21 cellular contexts compared by ENCODE assay signal in genomic region chr5:141714542-141715303, GRCh38. TPM values are rescaled to one million over a fixed set of nuclear protein-coding genes. Genes with fewer than 3 reads are reported as not detected.
DNase-seq lines count a peak whose midpoint lies in the region; ATAC-seq, FAIRE-seq and TF ChIP-seq lines count a peak whose summit lies in the region.
"Had no signal": no experiment of that assay in that cellular context is flagged by ENCODE, and none has a peak within 500 bp of the region (broad histone marks: within the 10 kb centered on the region; RNA-seq: fewer than 3 reads in every experiment).

No MANE protein-coding gene starts in this region.

- peak; percentile 27 for FAIRE-seq in RCC 7860 (lab: Jason Lieb, UNC)
- FAIRE-seq: TTC549 had no signal

- H3K79me2 ChIP-seq in HCT116 (ENCODE audit: insufficient read depth, low read length) = no peaks in the 10 kb centered on the region

- no peaks in the 10 kb centered on the region for H3K36me3 Mint-ChIP-seq in Caco-2 (ENCODE audit: insufficient read depth, unreplicated experiment)

- peak overlapping the region; percentile 63 for H3K4me2 ChIP-seq in HCT116 (ENCODE audit: low read length)

- H3K27me3 ChIP-seq in Caco-2 (replicated peaks; ENCODE audit: control insufficient read depth, insufficient read depth, low read length) (no peaks in the 10 kb centered on the region), HCT116 (ENCODE audit: insufficient read depth, low read length) (no peaks in the 10 kb centered on the region)
- H3K27me3 ChIP-seq: testis had no signal

- no peaks in the 10 kb centered on the region for H3K9me3 ChIP-seq in Caco-2
- H3K9me3 ChIP-seq in HCT116 (ENCODE audit: control insufficient read depth in 1 of 2, insufficient read depth in 1 of 2, low read depth in 1 of 2, low read length in 2 of 2) = no peaks in the 10 kb centered on the region
- H3K9me3 ChIP-seq: gastroesophageal sphincter, testis had no signal

- H3K4me3 ChIP-seq in Caco-2 (ENCODE audit: low read depth, low read length) (no peak overlapping the region), HCT116 (replicated peaks in 1 of 2; ENCODE audit: low read depth in 1 of 2, low read length in 2 of 2) (0 out of 4 replicates have a peak overlapping the region, but pooled peaks of 1 of the 2 experiments have one; percentile 2), fibroblast of the aortic adventitia (ENCODE audit: low read depth, low read length) (no peak overlapping the region)
- H3K4me3 ChIP-seq: gastroesophageal sphincter, skin epidermis, testis had no signal

- TF ChIP-seq CTCF in Caco-2 (IDR thresholded peaks at IDR 0.05; ENCODE audit: insufficient read depth in 1 of 2, low read depth in 1 of 2, low read length in 1 of 2, severe bottlenecking in 1 of 2, unreplicated experiment in 1 of 2) (no peak), HCT116 (IDR thresholded peaks at IDR 0.05 in 2 of 3, conservative IDR thresholded peaks at IDR 0.05 in 1 of 3; ENCODE audit: borderline replicate concordance in 1 of 3, insufficient read depth in 1 of 3, low read depth in 2 of 3, low read length in 2 of 3) (no peak), fibroblast of the aortic adventitia (IDR thresholded peaks at IDR 0.05; ENCODE audit: insufficient read depth, low read length) (no peak), GM10248 (IDR thresholded peaks at IDR 0.05; ENCODE audit: control extremely low read depth, extremely low read depth, low read depth, missing control alignments) (no peak)

- no peak overlapping the region for H3K27ac ChIP-seq in HCT116 (ENCODE audit: low read depth, low read length)
- H3K27ac ChIP-seq: skin epidermis, testis had no signal

- H3K27ac Mint-ChIP-seq in Caco-2 (ENCODE audit: unreplicated experiment) = peak overlapping the region; percentile 38
- H3K27ac Mint-ChIP-seq: activated CD4-positive, alpha-beta T cell treated with anti-CD3 and anti-CD28 coated beads, Interleukin-2, amount 10 ng/mL, durations not matched to agents 24 days and 14 days; nephron; progenitor cell of endocrine pancreas had no signal

- CTCF ChIA-PET in Caco-2 (lab: Charles Lee) = interaction anchor here (0.7 to 1.4 kb wide), 7 partner anchors 21 to 254 kb away, joined by 3 to 6 read pairs (median 4); partner anchors contain the start of gene RNF14
- CTCF ChIA-PET in HCT116 (lab: Charles Lee) = interaction anchor here (1.2 kb wide), 1 partner anchor 245 kb away, joined by 4 read pairs; no protein-coding TSS in a partner anchor
- CTCF ChIA-PET in GM10248 (lab: Yijun Ruan, JAX) = interaction anchor here (0.9 to 3.0 kb wide), 5 partner anchors 15 to 433 kb away, joined by 3 to 9 read pairs (median 3); no protein-coding TSS in a partner anchor

- no peaks in the 10 kb centered on the region for H4K20me1 ChIP-seq in HCT116 (ENCODE audit: insufficient read depth)

- BruUV-seq in Caco-2 (replicated peaks; lab: Mats Ljungman, UMichigan) (no TSS peak), HCT116 (replicated peaks; lab: Mats Ljungman, UMichigan) (no TSS peak)

- H3K4me1 ChIP-seq in Caco-2 (peaks cover 40% of the 10 kb centered on the region), HCT116 (ENCODE audit: control insufficient read depth in 1 of 2, insufficient read depth in 2 of 2, low read length in 2 of 2) (peaks cover 22 to 38% of the 10 kb centered on the region in 2 experiments)
- H3K4me1 ChIP-seq: gastroesophageal sphincter, testis had no signal

- no peak overlapping the region for H3K9ac ChIP-seq in HCT116 (ENCODE audit: low read length)

- H3K9me3 Mint-ChIP-seq in Caco-2 (ENCODE audit: unreplicated experiment) = no peaks in the 10 kb centered on the region
- H3K9me3 Mint-ChIP-seq: activated CD4-positive, alpha-beta T cell treated with anti-CD3 and anti-CD28 coated beads, Interleukin-2, amount 10 ng/mL, durations not matched to agents 24 days and 14 days; nephron had no signal

- no peak for TF ChIP-seq RAD21 in HCT116 (IDR thresholded peaks at IDR 0.05; ENCODE audit: low read depth)

- H3K9me2 ChIP-seq in HCT116 (ENCODE audit: insufficient read depth) = no peaks in the 10 kb centered on the region

- RAD21 ChIA-PET in HCT116 (lab: Charles Lee; ENCODE audit: low non-redundant PET in 1 of 2, low total read pairs in 2 of 2, uncharacterized antibody in 2 of 2, unreplicated experiment in 2 of 2) = no interaction called here

- no peak overlapping the region for H3K4me3 Mint-ChIP-seq in Caco-2 (ENCODE audit: unreplicated experiment)
- H3K4me3 Mint-ChIP-seq: activated CD4-positive, alpha-beta T cell treated with anti-CD3 and anti-CD28 coated beads, Interleukin-2, amount 10 ng/mL, durations not matched to agents 24 days and 14 days; nephron had no signal

- TF ChIP-seq POLR2A in HCT116 (IDR thresholded peaks at IDR 0.05; ENCODE audit: borderline replicate concordance, extremely low read depth, insufficient read depth, insufficient read length) = no peak

- H3K36me3 ChIP-seq in Caco-2 (ENCODE audit: control insufficient read depth, insufficient read depth, low read length) (no peaks in the 10 kb centered on the region), HCT116 (ENCODE audit: control insufficient read depth in 1 of 2, insufficient read depth in 2 of 2, low read length in 2 of 2) (no peaks in the 10 kb centered on the region)
- H3K36me3 ChIP-seq: gastroesophageal sphincter had no signal

- peaks cover 28% of the 10 kb centered on the region for H3K4me1 Mint-ChIP-seq in Caco-2 (ENCODE audit: low read depth, unreplicated experiment)
- H3K4me1 Mint-ChIP-seq: activated CD4-positive, alpha-beta T cell treated with anti-CD3 and anti-CD28 coated beads, Interleukin-2, amount 10 ng/mL, durations not matched to agents 24 days and 14 days; nephron had no signal

- POLR2A ChIA-PET in Caco-2 (lab: Charles Lee) (no interaction called here), HCT116 (lab: Charles Lee) (no interaction called here), GM10248 (lab: Yijun Ruan, JAX) (no interaction called here)

- peak; percentile 87 for ATAC-seq in HCT116

- peak overlapping the region; percentile 6 for H2AFZ ChIP-seq in HCT116 (ENCODE audit: low read depth, low read length, poor library complexity, severe bottlenecking)

- intact Hi-C loops in Caco-2 (cut with micrococcal nuclease; ENCODE audit: unreplicated experiment) (loop anchor here (1.0 kb wide), 1 partner anchor 9 kb away; no protein-coding TSS in a partner anchor), HCT116 (cut with micrococcal nuclease) (no loop called here)

- H3K27me3 Mint-ChIP-seq in Caco-2 (ENCODE audit: insufficient read depth, unreplicated experiment) = no peaks in the 10 kb centered on the region

- DNase-seq in Caco-2 = no peak
- DNase-seq in HCT116 (ENCODE audit: low read depth, low spot score) = no peak
- peak; percentile 68 for DNase-seq in RCC 7860 (ENCODE audit: low spot score)
- DNase-seq in fibroblast of the aortic adventitia (ENCODE audit: low read depth) = peak; percentile 6
- DNase-seq in GM10248 (ENCODE audit: extremely low spot score) = no peak
- DNase-seq in KG1 (lab: John Stamatoyannopoulos, UW) = no peak
- no peak for DNase-seq in NCI-H1105 treated with DMSO at 0.1 percent for 48 hours (lab: John Stamatoyannopoulos, UW)
- DNase-seq in DMS153 treated with DMSO at 0.1 percent for 48 hours (lab: John Stamatoyannopoulos, UW; ENCODE audit: unreplicated experiment) = no peak
- DNase-seq: activated CD4-positive, alpha-beta T cell treated with anti-CD3 and anti-CD28 coated beads, Interleukin-2, amount 10 ng/mL, durations not matched to agents 24 days and 14 days; activated CD8-positive, alpha-beta memory T cell treated with anti-CD3 and anti-CD28 coated beads, Interleukin-2, amount 50 U/mL, for 48 hours; activated naive CD4-positive, alpha-beta T cell; anterior cingulate cortex; mesendoderm; NCI-H1930; NCI-H748 treated with DMSO at 0.1 percent for 48 hours; testis had no signal

TF ChIP-seq in HCT116, 20 proteins besides CTCF, POLR2A, EP300 and RAD21 (continues in another document):
- TF ChIP-seq TCF7L2 (IDR thresholded peaks at IDR 0.05; ENCODE audit: borderline replicate concordance, extremely low read depth, insufficient read depth, insufficient read length) (no peak), ATF3 (IDR thresholded peaks at IDR 0.05) (no peak), ZBTB33 (IDR thresholded peaks at IDR 0.05; ENCODE audit: extremely low read depth, insufficient replicate concordance, low read length) (no peak), ZFX (IDR thresholded peaks at IDR 0.05) (no peak), CEBPB (IDR thresholded peaks at IDR 0.05; ENCODE audit: low read depth) (no peak; the same call in 1 of the 2 replicates), EZH2phosphoT487 (IDR thresholded peaks at IDR 0.05; ENCODE audit: borderline replicate concordance) (no peak), EZH2 (IDR thresholded peaks at IDR 0.05) (no peak), ZNF274 (IDR thresholded peaks at IDR 0.05; ENCODE audit: low read depth, low read length) (no peak), SRF (IDR thresholded peaks at IDR 0.05; ENCODE audit: low read depth) (no peak), SIN3A (IDR thresholded peaks at IDR 0.05; ENCODE audit: low read depth) (no peak), JUND (IDR thresholded peaks at IDR 0.05) (no peak), MAX (IDR thresholded peaks at IDR 0.05) (no peak), FOSL1 (IDR thresholded peaks at IDR 0.05; ENCODE audit: low read depth) (no peak; the same call in 1 of the 2 replicates)

RNA-seq across cellular contexts. Expression of gene ARAP3, which starts 32.7 kb away (rescaled TPM):
- total RNA-seq in Caco-2 (2022) (6.3 and 7.5 TPM in 2 replicates), HCT116 (2021; ENCODE audit: unreplicated experiment) (15.1 TPM), fibroblast of the aortic adventitia (ENCODE audit: low replicate concordance) (2.6 and 6.2 TPM in 2 replicates)
- polyA plus RNA-seq in HCT116 (2012) = 10.4 and 10.6 TPM in 2 replicates

Comparison
In these comparisons a context has a peak if more than half of its experiments do, and no peak if none do; other contexts are left out.
1. DNase-seq: peak in RCC 7860 (single experiment) and fibroblast of the aortic adventitia (single experiment); none in Caco-2 (0 of 2), HCT116 (single experiment), GM10248 (single experiment), KG1 (single experiment), NCI-H1105 treated with DMSO at 0.1 percent for 48 hours (single experiment) and DMS153 treated with DMSO at 0.1 percent for 48 hours (single experiment).